Comparison of ENCODE assay signal across 7 cellular contexts in genomic region chr9:14920805-14921204, GRCh38. TPM values are rescaled to one million over a fixed set of nuclear protein-coding genes. Genes with fewer than 3 reads are reported as not detected.
"Had no signal": no experiment of that assay in that cellular context is flagged by ENCODE, and none has a peak within 500 bp of the region (broad histone marks: within the 10 kb centered on the region; RNA-seq: fewer than 3 reads in every experiment).

No MANE protein-coding gene starts in this region.

RNA-seq across cellular contexts. Expression of gene FREM1, which starts 10.6 kb away (rescaled TPM):
- total RNA-seq: activated CD4-positive, alpha-beta memory T cell treated with anti-CD3 and anti-CD28 coated beads, Interleukin-2, amount 10 ng/mL, durations not matched to agents 7 days and 5 days; activated CD4-positive, alpha-beta T cell treated with anti-CD3 and anti-CD28 coated beads for 36 hours; activated CD4-positive, alpha-beta T cell treated with anti-CD3 and anti-CD28 coated beads, Interleukin-2, amount 10 ng/mL, durations not matched to agents 7 days and 5 days; activated CD8-positive, alpha-beta memory T cell treated with anti-CD3 and anti-CD28 coated beads, Interleukin-2, amount 10 ng/mL, durations not matched to agents 7 days and 5 days; activated CD8-positive, alpha-beta T cell treated with anti-CD3 and anti-CD28 coated beads, Interleukin-2, amount 10 ng/mL, durations not matched to agents 7 days and 5 days; activated naive CD8-positive, alpha-beta T cell treated with anti-CD3 and anti-CD28 coated beads, Interleukin-2, amount 10 ng/mL, durations not matched to agents 7 days and 5 days; activated T-helper 2 cell treated with anti-CD3 and anti-CD28 coated beads, Interferon-gamma antibody, Interleukin-2, Interleukin-4, amounts not matched to agents 10 μg/mL and 5 μg/mL and 100 μg/mL, durations not matched to agents 14 hours and 24 hours and 36 hours had no signal
